In genomic region chr11:113595810-113596594, GRCh38 we compare ENCODE assay signal across 28 cellular contexts.
"Had no signal": no experiment of that assay in that cellular context is flagged by ENCODE, and none has a peak within 500 bp of the region (broad histone marks: within the 10 kb centered on the region; RNA-seq: fewer than 3 reads in every experiment).

No MANE protein-coding gene starts in this region.

- ATAC-seq: stimulated activated effector memory CD8-positive, alpha-beta T cell treated with anti-CD3 and anti-CD28 coated beads, Interleukin-12 subunit alpha, Interleukin-12 subunit beta, amount 100 ng/mL, for 72 hours; stimulated activated memory B cell treated with anti-CD40 and anti-IgM and Interleukin-4, amounts not matched to agents 10 μg/mL and 1 μg/mL and 100 μg/mL, for 72 hours; stimulated activated naive B cell treated with anti-CD40 and anti-IgM and Interleukin-4, amounts not matched to agents 10 μg/mL and 1 μg/mL and 100 μg/mL, for 72 hours; stimulated activated naive CD8-positive, alpha-beta T cell treated with anti-CD3 and anti-CD28 coated beads, Interleukin-15, amount 100 ng/mL, for 72 hours; stimulated activated naive CD8-positive, alpha-beta T cell treated with anti-CD3 and anti-CD28 coated beads, Interleukin-15, Interleukin-2, amounts not matched to agents 100 U/mL and 50 U/mL, for 24 hours; upper lobe of right lung had no signal

- H3K27ac ChIP-seq: stomach, suprapubic skin, testis, thoracic aorta, thyroid gland, tibial artery, tibial nerve, transverse colon, upper lobe of left lung, upper lobe of right lung, uterus, vagina had no signal

- H3K4me1 ChIP-seq: stomach, suprapubic skin, testis, thyroid gland, tibial nerve, transverse colon, upper lobe of left lung, upper lobe of right lung, uterus, vagina had no signal

- DNase-seq: stimulated activated CD4-positive, alpha-beta T cell treated with anti-CD3 and anti-CD28 coated beads, Interleukin-2, amount 100 ng/mL, for 48 hours; stimulated activated CD4-positive, alpha-beta T cell treated with anti-CD3 and anti-CD28 coated beads, Interleukin-4, amount 100 ng/mL, for 1 hour; stimulated activated CD4-positive, alpha-beta T cell treated with anti-CD3 and anti-CD28 coated beads, Interleukin-4, amount 100 ng/mL, for 24 hours; stimulated activated CD4-positive, alpha-beta T cell treated with anti-CD3 and anti-CD28 coated beads, Interleukin-4, amount 100 ng/mL, for 4 hours; stimulated activated CD8-positive, alpha-beta memory T cell treated with anti-CD3 and anti-CD28 coated beads, Interleukin-4, amount 100 ng/mL, for 48 hours; stimulated activated naive B cell treated with anti-CD40 and anti-IgM and Interleukin-4, amounts not matched to agents 10 μg/mL and 1 μg/mL and 100 μg/mL, for 72 hours; stimulated activated naive CD4-positive, alpha-beta T cell; stimulated activated naive CD4-positive, alpha-beta T cell treated with Interleukin-2 at 50 U/mL for 16 hours; stimulated activated naive CD8-positive, alpha-beta T cell treated with anti-CD3 and anti-CD28 coated beads, Interleukin-15, amount 100 ng/mL, for 72 hours; stimulated activated naive CD8-positive, alpha-beta T cell treated with anti-CD3 and anti-CD28 coated beads, Interleukin-15, Interleukin-2, amounts not matched to agents 100 U/mL and 50 U/mL, for 24 hours; stomach; substantia nigra; testis; thyroid gland; tibial artery; transverse colon; trophoblast cell; upper lobe of left lung; upper lobe of right lung; uterus had no signal

- H3K27me3 ChIP-seq: testis, thyroid gland, tibial artery, tibial nerve, transverse colon, upper lobe of left lung, upper lobe of right lung, vagina had no signal

- H3K36me3 Mint-ChIP-seq: stimulated activated effector memory CD8-positive, alpha-beta T cell treated with anti-CD3 and anti-CD28 coated beads, Interleukin-12 subunit alpha, Interleukin-12 subunit beta, amount 100 ng/mL, for 72 hours; stimulated activated memory B cell treated with anti-CD40 and anti-IgM and Interleukin-4, amounts not matched to agents 10 μg/mL and 1 μg/mL and 100 μg/mL, for 72 hours; stimulated activated naive B cell treated with anti-CD40 and anti-IgM and Interleukin-4, amounts not matched to agents 10 μg/mL and 1 μg/mL and 100 μg/mL, for 72 hours; type B pancreatic cell had no signal

- H3K9me3 ChIP-seq: suprapubic skin, testis, thoracic aorta, thyroid gland, tibial artery, transverse colon, upper lobe of left lung, upper lobe of right lung, uterus, vagina had no signal

- H3K27ac Mint-ChIP-seq: stimulated activated effector memory CD8-positive, alpha-beta T cell treated with anti-CD3 and anti-CD28 coated beads, Interleukin-12 subunit alpha, Interleukin-12 subunit beta, amount 100 ng/mL, for 72 hours; stimulated activated memory B cell treated with anti-CD40 and anti-IgM and Interleukin-4, amounts not matched to agents 10 μg/mL and 1 μg/mL and 100 μg/mL, for 72 hours; stimulated activated naive B cell treated with anti-CD40 and anti-IgM and Interleukin-4, amounts not matched to agents 10 μg/mL and 1 μg/mL and 100 μg/mL, for 72 hours; stimulated activated naive CD8-positive, alpha-beta T cell treated with anti-CD3 and anti-CD28 coated beads, Interleukin-15, amount 100 ng/mL, for 72 hours; stimulated activated naive CD8-positive, alpha-beta T cell treated with anti-CD3 and anti-CD28 coated beads, Interleukin-15, Interleukin-2, amounts not matched to agents 100 ng/mL and 50 ng/mL, for 24 hours; type B pancreatic cell had no signal

- H3K36me3 ChIP-seq: stomach, suprapubic skin, thoracic aorta, thyroid gland, tibial artery, tibial nerve, transverse colon, upper lobe of left lung, upper lobe of right lung, uterus, vagina had no signal

- H3K4me1 Mint-ChIP-seq: stimulated activated memory B cell treated with anti-CD40 and anti-IgM and Interleukin-4, amounts not matched to agents 10 μg/mL and 1 μg/mL and 100 μg/mL, for 72 hours; stimulated activated naive B cell treated with anti-CD40 and anti-IgM and Interleukin-4, amounts not matched to agents 10 μg/mL and 1 μg/mL and 100 μg/mL, for 72 hours had no signal

- H3K4me3 Mint-ChIP-seq: stimulated activated effector memory CD8-positive, alpha-beta T cell treated with anti-CD3 and anti-CD28 coated beads, Interleukin-12 subunit alpha, Interleukin-12 subunit beta, amount 100 ng/mL, for 72 hours; stimulated activated memory B cell treated with anti-CD40 and anti-IgM and Interleukin-4, amounts not matched to agents 10 μg/mL and 1 μg/mL and 100 μg/mL, for 72 hours; stimulated activated naive B cell treated with anti-CD40 and anti-IgM and Interleukin-4, amounts not matched to agents 10 μg/mL and 1 μg/mL and 100 μg/mL, for 72 hours; stimulated activated naive CD8-positive, alpha-beta T cell treated with anti-CD3 and anti-CD28 coated beads, Interleukin-15, amount 100 ng/mL, for 72 hours; stimulated activated naive CD8-positive, alpha-beta T cell treated with anti-CD3 and anti-CD28 coated beads, Interleukin-15, Interleukin-2, amounts not matched to agents 100 ng/mL and 50 ng/mL, for 24 hours; type B pancreatic cell had no signal

- H3K9me3 Mint-ChIP-seq: stimulated activated naive CD8-positive, alpha-beta T cell treated with anti-CD3 and anti-CD28 coated beads, Interleukin-15, Interleukin-2, amounts not matched to agents 100 ng/mL and 50 ng/mL, for 24 hours; type B pancreatic cell had no signal

- H3K4me3 ChIP-seq: stomach, suprapubic skin, testis, thoracic aorta, thyroid gland, tibial artery, tibial nerve, transverse colon, upper lobe of left lung, upper lobe of right lung, uterus, vagina had no signal
